ENCODE assay signal across 13 cellular contexts in genomic region chr7:50121269-50121668, GRCh38. TPM values are rescaled to one million over a fixed set of nuclear protein-coding genes. Genes with fewer than 3 reads are reported as not detected.
DNase-seq lines count a peak whose midpoint lies in the region; ATAC-seq and TF ChIP-seq lines count a peak whose summit lies in the region.
"Had no signal": no experiment of that assay in that cellular context is flagged by ENCODE, and none has a peak within 500 bp of the region (broad histone marks: within the 10 kb centered on the region; RNA-seq: fewer than 3 reads in every experiment).

No MANE protein-coding gene starts in this region.

- H3K36me3 Mint-ChIP-seq in endodermal cell (ENCODE audit: low read depth): no peaks in the 10 kb centered on the region

- no peak overlapping the region for H3K27ac Mint-ChIP-seq in endodermal cell
- H3K27ac Mint-ChIP-seq: H9 had no signal

- no peak overlapping the region for H3K4me3 Mint-ChIP-seq in endodermal cell
- H3K4me3 Mint-ChIP-seq: H9 had no signal

- no peaks in the 10 kb centered on the region for H3K4me1 ChIP-seq in endodermal cell (ENCODE audit: control insufficient read depth, insufficient read depth, low read length)
- H3K4me1 ChIP-seq: psoas muscle had no signal

- peak; percentile 80 for ATAC-seq in HG02678 (IDR thresholded peaks at IDR 0.05; ENCODE audit: unreplicated experiment)
- peak; percentile 92 for ATAC-seq in HG03520 (IDR thresholded peaks at IDR 0.05; ENCODE audit: unreplicated experiment)
- ATAC-seq: psoas muscle had no signal

- 94% methylated on average over 2 of the region's 2 CpGs; no CpG with 5 or more reads in 1 of the 2 experiments for WGBS in endodermal cell (ENCODE audit: insufficient coverage in 1 of 2, insufficient read length in 1 of 2), 2 experiments

- H3K4me3 ChIP-seq in brain microvascular endothelial cell (ENCODE audit: low read depth, low read length): no peak overlapping the region
- no peak overlapping the region for H3K4me3 ChIP-seq in endodermal cell (ENCODE audit: low read length)
- H3K4me3 ChIP-seq: psoas muscle had no signal

- no peak overlapping the region for H3K27ac ChIP-seq in brain microvascular endothelial cell
- no peak overlapping the region for H3K27ac ChIP-seq in endodermal cell (ENCODE audit: low read depth, low read length)
- H3K27ac ChIP-seq: psoas muscle had no signal

- no peaks in the 10 kb centered on the region for H3K27me3 Mint-ChIP-seq in endodermal cell (ENCODE audit: insufficient read depth)

- DNase-seq in SKM-1 treated with dmso at 0.1 percent for 144 hours (lab: John Stamatoyannopoulos, UW; ENCODE audit: unreplicated experiment) (peak; percentile 24), SKM-1 (lab: John Stamatoyannopoulos, UW; ENCODE audit: unreplicated experiment) (no peak), brain microvascular endothelial cell (no peak), NCI-H82 (lab: John Stamatoyannopoulos, UW) (no peak), endodermal cell (no peak), 8988T (no peak)
- DNase-seq: foreskin melanocyte, H9, mammary epithelial cell, psoas muscle had no signal

- H3K9me3 ChIP-seq in endodermal cell (ENCODE audit: control insufficient read depth, low read length): no peaks in the 10 kb centered on the region
- H3K9me3 ChIP-seq: psoas muscle had no signal

- H3K36me3 ChIP-seq in brain microvascular endothelial cell (replicated peaks): no peaks in the 10 kb centered on the region
- H3K36me3 ChIP-seq in endodermal cell (ENCODE audit: control insufficient read depth, insufficient read depth, low read length): no peaks in the 10 kb centered on the region

- no peak overlapping the region for H3K9ac ChIP-seq in endodermal cell (ENCODE audit: extremely low read depth, low read length, poor library complexity, severe bottlenecking)

- in situ Hi-C loops in brain microvascular endothelial cell (cut with HindIII; ENCODE audit: low pct_ligation_motif_present, low sequenced_read_pairs): no loop called here

- H3K27me3 ChIP-seq in brain microvascular endothelial cell (replicated peaks): no peaks in the 10 kb centered on the region
- H3K27me3 ChIP-seq in endodermal cell (ENCODE audit: control insufficient read depth, insufficient read depth, low read length, poor library complexity, severe bottlenecking): no peaks in the 10 kb centered on the region

- no peaks in the 10 kb centered on the region for H3K4me1 Mint-ChIP-seq in endodermal cell
- H3K4me1 Mint-ChIP-seq: H9 had no signal

- no peak for TF ChIP-seq CTCF in brain microvascular endothelial cell (IDR thresholded peaks at IDR 0.05; ENCODE audit: low read depth, low read length, missing control alignments)
- no peak for TF ChIP-seq CTCF in endodermal cell (conservative IDR thresholded peaks at IDR 0.05)

- H3K9me3 Mint-ChIP-seq in endodermal cell: no peaks in the 10 kb centered on the region
- H3K9me3 Mint-ChIP-seq: H9 had no signal

RNA-seq across cellular contexts. Expression of gene ZPBP, which starts 28.2 kb away (rescaled TPM):
- total RNA-seq in endodermal cell: not detected
- polyA plus RNA-seq in endodermal cell (2013, experiment 1 of 2): not detected
- polyA plus RNA-seq in endodermal cell (2013, experiment 2 of 2): not detected
- total RNA-seq: Daoy, H9, psoas muscle had no signal
- polyA plus RNA-seq: mammary epithelial cell, psoas muscle had no signal
